18 cellular contexts compared by ENCODE assay signal in genomic region chr3:186980989-186981388, GRCh38.
"Had no signal": no experiment of that assay in that cellular context is flagged by ENCODE, and none has a peak within 500 bp of the region (broad histone marks: within the 10 kb centered on the region; RNA-seq: fewer than 3 reads in every experiment).

No MANE protein-coding gene starts in this region.

- H3K4me3 ChIP-seq: coronary artery, heart left ventricle, lung, tibial nerve, uterus had no signal

- H3K36me3 ChIP-seq: uterus had no signal

- H3K27me3 Mint-ChIP-seq: activated CD4-positive, alpha-beta T cell treated with anti-CD3 and anti-CD28 coated beads, Interleukin-2, amount 10 ng/mL, durations not matched to agents 24 days and 14 days; activated naive CD8-positive, alpha-beta T cell had no signal

- H3K27ac ChIP-seq: coronary artery, parathyroid adenoma, tibial nerve, uterus had no signal

- H3K4me1 ChIP-seq: uterus had no signal

- H3K9me3 Mint-ChIP-seq: activated CD4-positive, alpha-beta T cell treated with anti-CD3 and anti-CD28 coated beads, Interleukin-2, amount 10 ng/mL, durations not matched to agents 24 days and 14 days; immature natural killer cell; T-helper 1 cell treated with Interleukin-12 subunit alpha and Interleukin-12 subunit beta and Interleukin-4 antibody, amounts not matched to agents 30 μg/mL and 1 μg/mL, for 36 hours had no signal

- DNase-seq: activated CD4-positive, alpha-beta T cell treated with anti-CD3 and anti-CD28 coated beads, Interleukin-2, amount 10 ng/mL, durations not matched to agents 24 days and 14 days; activated CD4-positive, CD25-positive, alpha-beta regulatory T cell; activated T-cell treated with anti-CD3 and anti-CD28 coated beads, Interleukin-2, amount 50 U/mL, for 1 hour; amniotic stem cell; caudate nucleus; effector CD4-positive, alpha-beta T cell; heart left ventricle; immature natural killer cell; stimulated activated CD4-positive, alpha-beta T cell treated with anti-CD3 and anti-CD28 coated beads, Interleukin-1b, Interleukin-23, amount 100 ng/mL, for 48 hours; substantia nigra; uterus had no signal

- H3K9me3 ChIP-seq: heart left ventricle, tibial nerve, uterus had no signal

- H3K4me3 Mint-ChIP-seq: activated CD4-positive, alpha-beta T cell treated with anti-CD3 and anti-CD28 coated beads, Interleukin-2, amount 10 ng/mL, durations not matched to agents 24 days and 14 days; activated naive CD8-positive, alpha-beta T cell; immature natural killer cell; T-helper 1 cell treated with Interleukin-12 subunit alpha and Interleukin-12 subunit beta and Interleukin-4 antibody, amounts not matched to agents 30 μg/mL and 1 μg/mL, for 36 hours had no signal

- H3K27me3 ChIP-seq: heart left ventricle, tibial nerve, uterus had no signal

- ATAC-seq: heart left ventricle, SK-N-SH treated with all-trans-retinoic acid at 6 μM for 48 hours had no signal

- H3K27ac Mint-ChIP-seq: activated CD4-positive, alpha-beta T cell treated with anti-CD3 and anti-CD28 coated beads, Interleukin-2, amount 10 ng/mL, durations not matched to agents 24 days and 14 days; activated naive CD8-positive, alpha-beta T cell; T-helper 1 cell treated with Interleukin-12 subunit alpha and Interleukin-12 subunit beta and Interleukin-4 antibody, amounts not matched to agents 30 μg/mL and 1 μg/mL, for 36 hours had no signal
